8 cellular contexts compared by ENCODE assay signal in genomic region chr10:112184379-112184778, GRCh38. TPM values are rescaled to one million over a fixed set of nuclear protein-coding genes. Genes with fewer than 3 reads are reported as not detected.
DNase-seq lines count a peak whose midpoint lies in the region; ATAC-seq and TF ChIP-seq lines count a peak whose summit lies in the region.

No MANE protein-coding gene starts in this region.

- H3K4me1 Mint-ChIP-seq in activated naive CD8-positive, alpha-beta T cell treated with anti-CD3 and anti-CD28 coated beads, Interleukin-2, amount 50 U/mL, for 24 hours = peaks cover 21% of the 10 kb centered on the region
- H3K4me1 Mint-ChIP-seq in memory B cell = peaks cover 12% of the 10 kb centered on the region

- H3K9me3 Mint-ChIP-seq in activated naive CD8-positive, alpha-beta T cell treated with anti-CD3 and anti-CD28 coated beads, Interleukin-2, amount 50 U/mL, for 24 hours = peaks cover 9% of the 10 kb centered on the region
- peaks cover 2% of the 10 kb centered on the region for H3K9me3 Mint-ChIP-seq in memory B cell

- peaks cover 0 to 24% (median 12%) of the 10 kb centered on the region in 9 donors for H3K36me3 ChIP-seq in heart left ventricle
- no peaks in the 10 kb centered on the region for H3K36me3 ChIP-seq in uterus

- H3K9me3 ChIP-seq in heart left ventricle = peaks cover 0 to 5% (median 0%) of the 10 kb centered on the region in 12 donors
- no peaks in the 10 kb centered on the region for H3K9me3 ChIP-seq in uterus

- H3K4me1 ChIP-seq in heart left ventricle (peaks cover 0 to 29% (median 15%) of the 10 kb centered on the region in 12 donors), uterus (peaks cover 0 to 5% of the 10 kb centered on the region in 2 donors)

- peak overlapping the region; percentile 89 for H3K4me3 Mint-ChIP-seq in activated naive CD8-positive, alpha-beta T cell treated with anti-CD3 and anti-CD28 coated beads, Interleukin-2, amount 50 U/mL, for 24 hours
- H3K4me3 Mint-ChIP-seq in memory B cell = peak overlapping the region; percentile 4

- no peak for ATAC-seq in heart left ventricle
- ATAC-seq in activated naive CD8-positive, alpha-beta T cell treated with anti-CD3 and anti-CD28 coated beads, Interleukin-2, amount 50 U/mL, for 24 hours = no peak
- no peak for ATAC-seq in memory B cell (ENCODE audit: low read depth)
- ATAC-seq in GM18511 (IDR thresholded peaks at IDR 0.05; ENCODE audit: unreplicated experiment) = no peak

- peaks cover 4% of the 10 kb centered on the region for H3K36me3 Mint-ChIP-seq in activated naive CD8-positive, alpha-beta T cell treated with anti-CD3 and anti-CD28 coated beads, Interleukin-2, amount 50 U/mL, for 24 hours (ENCODE audit: low read depth)
- H3K36me3 Mint-ChIP-seq in memory B cell = peaks cover 7% of the 10 kb centered on the region

- 18 to 32% (median 26%) methylated on average over 2 of the region's 2 CpGs for WGBS in heart left ventricle, 4 donors

- TF ChIP-seq CTCF in heart left ventricle (IDR thresholded peaks at IDR 0.05) (no peak), uterus (IDR thresholded peaks at IDR 0.05) (no peak)

- TF ChIP-seq POLR2A in heart left ventricle (IDR thresholded peaks at IDR 0.05) (no peak), uterus (IDR thresholded peaks at IDR 0.05) (no peak)

- intact Hi-C loops in heart left ventricle (cut with DNase I) = loop anchor here in 9 of 10 donors (5.0 to 10.0 kb wide), 5 partner anchors 113 to 263 kb away; partner anchors contain the start of genes VTI1A (in 2 of the 9) and ZDHHC6 (in 2 of the 9)
- intact Hi-C loops in cardiac septum (cut with DNase I) = loop anchor here (5.0 kb wide), 1 partner anchor 113 kb away; no protein-coding TSS in a partner anchor
- intact Hi-C loops in uterus (cut with DNase I; ENCODE audit: low total_unique reads) = no loop called here

- DNase-seq in heart left ventricle = no peak
- no peak for DNase-seq in cardiac septum (ENCODE audit: low spot score)
- DNase-seq in activated naive CD8-positive, alpha-beta T cell treated with anti-CD3 and anti-CD28 coated beads, Interleukin-2, amount 50 U/mL, for 24 hours = no peak
- no peak for DNase-seq in memory B cell (ENCODE audit: low spot score in 2 of 2)
- no peak for DNase-seq in uterus
- DNase-seq in activated CD8-positive, alpha-beta memory T cell treated with anti-CD3 and anti-CD28 coated beads, Interleukin-2, amount 50 U/mL, for 48 hours = no peak
- DNase-seq in HPDE6-E6E7 (ENCODE audit: extremely low spot score) = no peak

- H3K27ac ChIP-seq in heart left ventricle (peak overlapping the region in 9 of 12 donors; percentile 65 to 84 (median 74)), uterus (peak overlapping the region; percentile 63 to 82)

- H3K27ac Mint-ChIP-seq in activated naive CD8-positive, alpha-beta T cell treated with anti-CD3 and anti-CD28 coated beads, Interleukin-2, amount 50 U/mL, for 24 hours = no peak overlapping the region
- peak overlapping the region; percentile 95 for H3K27ac Mint-ChIP-seq in memory B cell

- H3K4me3 ChIP-seq in heart left ventricle (peak overlapping the region in 10 of 12 donors; percentile 70 to 92 (median 85)), uterus (peak overlapping the region in 1 of 2 donors; percentile 69)

- H3K27me3 ChIP-seq in heart left ventricle = no peaks in the 10 kb centered on the region
- no peaks in the 10 kb centered on the region for H3K27me3 ChIP-seq in uterus

- peaks cover 9% of the 10 kb centered on the region for H3K27me3 Mint-ChIP-seq in activated naive CD8-positive, alpha-beta T cell treated with anti-CD3 and anti-CD28 coated beads, Interleukin-2, amount 50 U/mL, for 24 hours
- no peaks in the 10 kb centered on the region for H3K27me3 Mint-ChIP-seq in memory B cell

RNA-seq across cellular contexts. Expression of gene GPAM, which starts 0.8 kb away (rescaled TPM):
- total RNA-seq in heart left ventricle = 100 to 1,000 TPM in 1 of 9 donors, 10 to 100 TPM in 6, 1 to 10 TPM in 2; 8.7 to 104 (median 16.9) TPM
- polyA plus RNA-seq in heart left ventricle = 10 to 100 TPM in 1 of 2 donors, 1 to 10 TPM in 1; 5.8 to 18.7 TPM
- 11.5 TPM for total RNA-seq in cardiac septum
- total RNA-seq in uterus = 10 to 100 TPM in 1 of 4 donors, 1 to 10 TPM in 3; 4.6 to 28.6 (median 7.7) TPM
